24 cellular contexts compared by ENCODE assay signal in the genomic region with DNA sequence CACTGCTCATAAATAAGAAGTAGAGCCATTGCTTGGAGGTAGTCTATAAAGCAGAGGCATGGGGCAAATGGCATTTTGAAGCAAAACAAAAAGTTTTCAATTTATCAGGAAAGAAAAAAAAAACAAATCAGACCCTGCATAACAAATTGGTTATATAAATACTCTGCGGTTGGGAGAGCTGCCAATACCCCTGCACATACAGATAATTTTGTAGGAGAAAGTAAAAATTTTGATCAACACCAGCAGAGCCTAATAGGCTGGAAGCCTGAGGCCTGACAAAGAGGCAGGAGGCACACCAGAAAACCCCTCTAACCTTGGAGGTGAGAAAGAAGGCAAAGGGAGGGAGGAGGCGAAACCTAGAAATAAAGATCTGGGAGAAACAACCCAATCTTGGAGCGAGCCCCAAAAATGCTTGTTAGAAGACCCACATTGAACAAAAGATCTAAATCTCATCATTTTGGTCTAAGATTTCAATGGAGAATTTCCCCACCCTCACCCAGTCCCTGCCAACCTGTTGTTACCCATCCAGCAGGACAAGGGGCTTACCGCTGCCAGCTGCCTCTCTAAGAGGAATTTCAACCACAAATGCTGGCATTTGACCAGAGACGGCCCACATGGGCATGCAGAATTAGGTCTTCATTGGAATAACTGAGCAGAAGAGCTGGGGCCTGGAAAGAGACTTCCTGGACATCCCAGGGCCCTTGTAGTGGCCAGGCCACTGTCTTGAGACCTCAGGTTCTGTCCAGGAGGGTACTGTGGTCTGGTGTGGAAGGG. TPM values are rescaled to one million over a fixed set of nuclear protein-coding genes. Genes with fewer than 3 reads are reported as not detected.
"Had no signal": no experiment of that assay in that cellular context is flagged by ENCODE, and none has a peak within 500 bp of the region (broad histone marks: within the 10 kb centered on the region; RNA-seq: fewer than 3 reads in every experiment).

No MANE protein-coding gene starts in this region.

- H3K9me3 ChIP-seq: body of pancreas, esophagus squamous epithelium, right atrium auricular region had no signal

- H3K4me1 ChIP-seq: body of pancreas, esophagus squamous epithelium, heart right ventricle, right atrium auricular region had no signal

- H3K36me3 ChIP-seq: esophagus squamous epithelium, heart right ventricle, right atrium auricular region had no signal

- H3K4me3 ChIP-seq: body of pancreas, esophagus squamous epithelium, heart right ventricle, right atrium auricular region had no signal

- ATAC-seq: activated CD8-positive, alpha-beta T cell treated with anti-CD3 and anti-CD28 coated beads for 36 hours; activated T-helper 17 cell treated with anti-CD3 and anti-CD28 coated beads, Interleukin-2, amount 50 U/mL, for 72 hours; body of pancreas; heart right ventricle; stimulated activated naive CD8-positive, alpha-beta T cell treated with anti-CD3 and anti-CD28 coated beads, Interleukin-15, Interleukin-2, amounts not matched to agents 100 U/mL and 50 U/mL, for 24 hours had no signal

- DNase-seq: activated CD4-positive, alpha-beta T cell treated with anti-CD3 and anti-CD28 coated beads, Interleukin-2, amount 10 ng/mL, durations not matched to agents 24 days and 14 days; activated CD4-positive, CD25-positive, alpha-beta regulatory T cell; activated CD8-positive, alpha-beta T cell treated with anti-CD3 and anti-CD28 coated beads for 36 hours; activated naive CD4-positive, alpha-beta T cell treated with Interleukin-2 at 50 U/mL for 16 hours; activated naive CD8-positive, alpha-beta T cell treated with anti-CD3 and anti-CD28 coated beads, Interleukin-2, amount 10 ng/mL, durations not matched to agents 7 days and 5 days; activated T-cell treated with anti-CD3 and anti-CD28 coated beads, Interleukin-2, amount 50 U/mL, for 1 hour; amygdala; body of pancreas; dermis blood vessel endothelial cell; effector memory CD4-positive, alpha-beta T cell; esophagus squamous epithelium; heart right ventricle; occipital lobe; stimulated activated naive CD8-positive, alpha-beta T cell treated with anti-CD3 and anti-CD28 coated beads, Interleukin-15, Interleukin-2, amounts not matched to agents 100 U/mL and 50 U/mL, for 24 hours; substantia nigra; T-helper 2 cell; trophoblast cell had no signal

- H3K27me3 ChIP-seq: body of pancreas had no signal

- H3K27ac ChIP-seq: body of pancreas, esophagus squamous epithelium, heart right ventricle, right atrium auricular region had no signal

RNA-seq across cellular contexts. Expression of a gene that starts 28.4 kb away (rescaled TPM):
- total RNA-seq: activated CD4-positive, alpha-beta T cell treated with anti-CD3 and anti-CD28 coated beads, Interleukin-2, amount 10 ng/mL, durations not matched to agents 24 days and 14 days; activated CD8-positive, alpha-beta T cell treated with anti-CD3 and anti-CD28 coated beads for 36 hours; activated naive CD8-positive, alpha-beta T cell treated with anti-CD3 and anti-CD28 coated beads, Interleukin-2, amount 10 ng/mL, durations not matched to agents 7 days and 5 days; activated T-helper 17 cell treated with anti-CD3 and anti-CD28 coated beads, Interleukin-2, amount 50 U/mL, for 72 hours; cardiac septum; dermis blood vessel endothelial cell; heart right ventricle; mesothelial cell of epicardium; occipital lobe; posterior vena cava; right atrium auricular region; skeletal muscle tissue had no signal
- polyA plus RNA-seq: heart right ventricle, neural cell had no signal
